ENCODE assay signal across 15 cellular contexts in the genomic region with DNA sequence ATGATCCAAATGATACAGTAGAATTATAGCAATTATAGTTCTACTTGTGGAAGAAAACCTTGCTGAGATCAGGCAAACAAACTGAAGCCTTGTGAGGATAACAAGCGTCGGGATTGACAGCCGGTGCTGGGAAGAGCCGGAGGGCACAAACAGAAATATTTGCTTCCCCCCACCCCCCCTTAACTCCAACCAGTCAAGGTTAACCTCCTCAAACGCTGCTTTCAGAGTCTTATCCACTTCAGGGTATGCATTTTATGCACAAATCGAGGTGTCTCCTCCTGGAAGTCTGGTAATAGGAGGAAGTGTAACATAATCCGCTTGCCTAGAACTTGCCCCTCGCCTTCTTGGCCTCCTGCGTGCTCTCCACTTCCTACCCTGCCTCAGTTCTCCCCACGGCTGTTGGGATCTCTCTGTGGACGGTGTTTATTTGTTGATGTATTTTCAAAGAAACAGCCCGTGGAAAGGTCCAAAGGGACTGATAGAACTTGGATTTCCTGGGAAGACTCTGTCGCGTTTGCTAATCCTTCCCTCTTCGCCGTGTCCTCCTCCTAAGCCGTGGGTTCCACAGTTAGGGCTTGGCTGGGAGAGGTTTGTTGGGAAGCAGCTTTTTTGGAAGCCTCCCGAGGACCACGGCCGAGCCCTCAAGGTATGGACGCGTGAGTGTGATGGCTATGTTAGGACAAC. TPM values are rescaled to one million over a fixed set of nuclear protein-coding genes. Genes with fewer than 3 reads are reported as not detected.
DNase-seq lines count a peak whose midpoint lies in the region; ATAC-seq, FAIRE-seq and TF ChIP-seq lines count a peak whose summit lies in the region.
"Had no signal": no experiment of that assay in that cellular context is flagged by ENCODE, and none has a peak within 500 bp of the region (broad histone marks: within the 10 kb centered on the region; RNA-seq: fewer than 3 reads in every experiment).

No MANE protein-coding gene starts in this region.

- no peaks in the 10 kb centered on the region for H3F3A ChIP-seq in smooth muscle cell (ENCODE audit: low read depth)

- CTCF ChIA-PET in CD4-positive, alpha-beta T cell (lab: Charles Lee) = no interaction called here

- H3K9ac ChIP-seq in astrocyte (ENCODE audit: low read length) = no peak overlapping the region
- H3K9ac ChIP-seq in smooth muscle cell (ENCODE audit: low read depth) = no peak overlapping the region

- H3K27me3 ChIP-seq in astrocyte (ENCODE audit: insufficient read depth, low read length) = peaks cover 79% of the 10 kb centered on the region
- peaks cover 87% of the 10 kb centered on the region for H3K27me3 ChIP-seq in CD4-positive, alpha-beta T cell (ENCODE audit: control insufficient read depth, insufficient read depth, low read length)
- peaks cover 100% of the 10 kb centered on the region for H3K27me3 ChIP-seq in smooth muscle cell (ENCODE audit: low read depth)

- 2% methylated on average over 22 of the region's 22 CpGs for WGBS in smooth muscle cell (ENCODE audit: low lambda C conversion rate)

- POLR2A ChIA-PET in CD4-positive, alpha-beta T cell (lab: Charles Lee) = no interaction called here

- no peaks in the 10 kb centered on the region for H3K79me2 ChIP-seq in astrocyte (ENCODE audit: insufficient read depth, low read length)
- no peaks in the 10 kb centered on the region for H3K79me2 ChIP-seq in smooth muscle cell (ENCODE audit: low read depth)

- H3K27ac ChIP-seq in astrocyte (ENCODE audit: low read depth, low read length) = no peak overlapping the region
- H3K27ac ChIP-seq in CD4-positive, alpha-beta T cell (ENCODE audit: low read depth, low read length) = no peak overlapping the region
- no peak overlapping the region for H3K27ac ChIP-seq in smooth muscle cell (ENCODE audit: low read depth)
- H3K27ac ChIP-seq: thoracic aorta had no signal

- H3K9me3 Mint-ChIP-seq in astrocyte (ENCODE audit: unreplicated experiment) (peaks cover 4% of the 10 kb centered on the region), neural crest cell (no peaks in the 10 kb centered on the region)
- no peaks in the 10 kb centered on the region for H3K9me3 Mint-ChIP-seq in CD4-positive, alpha-beta T cell
- H3K9me3 Mint-ChIP-seq: activated naive CD8-positive, alpha-beta T cell treated with anti-CD3 and anti-CD28 coated beads, Interleukin-2, amount 50 U/mL, for 24 hours had no signal

- peaks cover 3% of the 10 kb centered on the region for H3K36me3 Mint-ChIP-seq in astrocyte (ENCODE audit: low read depth, unreplicated experiment)
- no peaks in the 10 kb centered on the region for H3K36me3 Mint-ChIP-seq in neural crest cell (ENCODE audit: low read depth)
- no peaks in the 10 kb centered on the region for H3K36me3 Mint-ChIP-seq in CD4-positive, alpha-beta T cell (ENCODE audit: low read depth)

- H3K4me3 Mint-ChIP-seq in astrocyte (ENCODE audit: unreplicated experiment) (no peak overlapping the region), neural crest cell (peak overlapping the region; percentile 21)
- no peak overlapping the region for H3K4me3 Mint-ChIP-seq in CD4-positive, alpha-beta T cell
- H3K4me3 Mint-ChIP-seq: activated naive CD8-positive, alpha-beta T cell treated with anti-CD3 and anti-CD28 coated beads, Interleukin-2, amount 50 U/mL, for 24 hours had no signal

- H3K4me2 ChIP-seq in astrocyte (ENCODE audit: low read length) (peak overlapping the region; percentile 60), smooth muscle cell (no peak overlapping the region)

- peaks cover 75% of the 10 kb centered on the region for H3K27me3 Mint-ChIP-seq in astrocyte (ENCODE audit: low read depth, unreplicated experiment)
- peaks cover 98% of the 10 kb centered on the region for H3K27me3 Mint-ChIP-seq in neural crest cell (ENCODE audit: low read depth)
- H3K27me3 Mint-ChIP-seq in CD4-positive, alpha-beta T cell = peaks cover 77% of the 10 kb centered on the region

- H3K27ac Mint-ChIP-seq in astrocyte (ENCODE audit: unreplicated experiment) (no peak overlapping the region), neural crest cell (ENCODE audit: unreplicated experiment) (no peak overlapping the region)
- no peak overlapping the region for H3K27ac Mint-ChIP-seq in CD4-positive, alpha-beta T cell
- H3K27ac Mint-ChIP-seq: activated naive CD8-positive, alpha-beta T cell treated with anti-CD3 and anti-CD28 coated beads, Interleukin-2, amount 50 U/mL, for 24 hours had no signal

- H3K9me3 ChIP-seq in astrocyte (ENCODE audit: insufficient read depth, low read depth, low read length) (no peaks in the 10 kb centered on the region), smooth muscle cell (replicated peaks; ENCODE audit: low read depth) (no peaks in the 10 kb centered on the region)
- no peaks in the 10 kb centered on the region for H3K9me3 ChIP-seq in CD4-positive, alpha-beta T cell (ENCODE audit: control insufficient read depth, low read length)
- H3K9me3 ChIP-seq: thoracic aorta had no signal

- no peak for ATAC-seq in CD4-positive, alpha-beta T cell (ENCODE audit: poor library complexity)

- H2AFZ ChIP-seq in astrocyte (ENCODE audit: low read depth, low read length) (no peak overlapping the region), smooth muscle cell (ENCODE audit: low read depth) (no peak overlapping the region)

- intact Hi-C loops in CD4-positive, alpha-beta T cell (cut with DNase I, micrococcal nuclease) = no loop called here

- H4K20me1 ChIP-seq in astrocyte (ENCODE audit: insufficient read depth, low read length) (no peaks in the 10 kb centered on the region), smooth muscle cell (ENCODE audit: low read depth) (no peaks in the 10 kb centered on the region)

- H3K36me3 ChIP-seq in astrocyte (ENCODE audit: insufficient read depth, low read length) (no peaks in the 10 kb centered on the region), smooth muscle cell (ENCODE audit: low read depth) (no peaks in the 10 kb centered on the region)
- H3K36me3 ChIP-seq: thoracic aorta had no signal

- TF ChIP-seq CTCF in astrocyte (IDR thresholded peaks at IDR 0.05; ENCODE audit: insufficient read depth, low read depth, low read length) (no peak), neural crest cell (conservative IDR thresholded peaks at IDR 0.05) (no peak), smooth muscle cell (IDR thresholded peaks at IDR 0.05; ENCODE audit: borderline replicate concordance, insufficient read depth, poor library complexity, severe bottlenecking) (no peak)
- no peak for TF ChIP-seq CTCF in CD4-positive, alpha-beta T cell (IDR thresholded peaks at IDR 0.05)

- peaks cover 2% of the 10 kb centered on the region for H3K4me1 ChIP-seq in astrocyte (ENCODE audit: insufficient read depth, low read length)
- peaks cover 33% of the 10 kb centered on the region for H3K4me1 ChIP-seq in smooth muscle cell (ENCODE audit: low read depth)

- no peak overlapping the region for H3K4me3 ChIP-seq in astrocyte (ENCODE audit: insufficient read depth, low read depth, low read length)
- no peak overlapping the region for H3K4me3 ChIP-seq in smooth muscle cell
- H3K4me3 ChIP-seq: thoracic aorta had no signal

- DNase-seq in ELF-1 (ENCODE audit: low read depth, low spot score) = peak; percentile 76
- peak; percentile 57 for DNase-seq in NCI-H1417 treated with DMSO at 0.1 percent for 48 hours (lab: John Stamatoyannopoulos, UW)
- DNase-seq in astrocyte (ENCODE audit: low read depth) = no peak
- no peak for DNase-seq in neural crest cell (ENCODE audit: low read depth, low spot score)
- no peak for DNase-seq in CD4-positive, alpha-beta T cell
- DNase-seq in GM19238 (ENCODE audit: insufficient read length, low spot score) = no peak
- no peak for DNase-seq in smooth muscle cell (lab: John Stamatoyannopoulos, UW; ENCODE audit: unreplicated experiment)
- no peak for DNase-seq in amygdala (lab: John Stamatoyannopoulos, UW)
- DNase-seq: activated CD8-positive, alpha-beta memory T cell treated with anti-CD3 and anti-CD28 coated beads, Interleukin-2, amount 50 U/mL, for 4 hours; activated naive CD8-positive, alpha-beta T cell treated with anti-CD3 and anti-CD28 coated beads, Interleukin-2, amount 50 U/mL, for 24 hours; COR-L47; MV-4-11; Right ventricle myocardium superior had no signal

- no peak for FAIRE-seq in astrocyte (lab: Jason Lieb, UNC)

- H3K4me1 Mint-ChIP-seq in astrocyte (ENCODE audit: low read depth, unreplicated experiment) (peaks cover 2% of the 10 kb centered on the region), neural crest cell (peaks cover 50% of the 10 kb centered on the region)
- H3K4me1 Mint-ChIP-seq in CD4-positive, alpha-beta T cell (ENCODE audit: low read depth) = peaks cover 42% of the 10 kb centered on the region

RNA-seq across cellular contexts. Expression of a gene that starts 4.1 kb away (rescaled TPM):
- total RNA-seq in astrocyte (not detected in 2 replicates), neural crest cell (0.16 and 0.20 TPM in 2 replicates), smooth muscle cell (not detected in 2 replicates)
- total RNA-seq in CD4-positive, alpha-beta T cell = not detected
- 0.08 TPM in 1 of 2 replicates, not detected in the other for polyA plus RNA-seq in smooth muscle cell
- total RNA-seq: dermis microvascular lymphatic vessel endothelial cell, Right ventricle myocardium superior, thoracic aorta had no signal

Comparison
In these comparisons a context has a peak if more than half of its experiments do, and no peak if none do; other contexts are left out.
1. DNase-seq: peak in ELF-1 (single experiment) and NCI-H1417 treated with DMSO at 0.1 percent for 48 hours (single experiment); none in astrocyte (single experiment), neural crest cell (single experiment), CD4-positive, alpha-beta T cell (0 of 10), GM19238 (single experiment), smooth muscle cell (single experiment) and amygdala (0 of 56).